ENCODE assay signal across 8 cellular contexts in genomic region chr3:69738859-69739203, GRCh38. TPM values are rescaled to one million over a fixed set of nuclear protein-coding genes. Genes with fewer than 3 reads are reported as not detected.
DNase-seq lines count a peak whose midpoint lies in the region; ATAC-seq, FAIRE-seq and TF ChIP-seq lines count a peak whose summit lies in the region.

No MANE protein-coding gene starts in this region.

- peaks cover 22 to 38% of the 10 kb centered on the region in 2 experiments; a peak in 3 of 4 replicates for H3K79me1 ChIP-seq in IMR-90 (ENCODE audit: low read depth in 1 of 2, low read length in 2 of 2)

- POLR2A ChIA-PET in A549 (lab: Yijun Ruan, JAX): interaction anchor here (0.7 to 1.0 kb wide), 3 partner anchors 11 to 46 kb away, joined by 3 read pairs; no protein-coding TSS in a partner anchor
- POLR2A ChIA-PET in IMR-90 (lab: Charles Lee; ENCODE audit: unreplicated experiment): no interaction called here

- no peak overlapping the region for H2AK5ac ChIP-seq in IMR-90 (ENCODE audit: low read depth, low read length)

- H3K27ac ChIP-seq in A549 (peak overlapping the region; percentile 59 to 69; a peak in 5 of 6 replicates), IMR-90 (ENCODE audit: insufficient read depth, low read length) (peak overlapping the region; percentile 6), coronary artery (peak overlapping the region; percentile 69 to 87)

- in situ Hi-C loops in IMR-90 (cut with MboI; ENCODE audit: low sequenced_read_pairs): no loop called here

- no peak overlapping the region for H3K4ac ChIP-seq in IMR-90 (ENCODE audit: low read depth, low read length)

- TF ChIP-seq POLR2A in A549 (IDR thresholded peaks at IDR 0.05; ENCODE audit: low read length) (no peak), IMR-90 (IDR thresholded peaks at IDR 0.05; ENCODE audit: low read depth, low read length) (no peak)

- H2AK9ac ChIP-seq in IMR-90 (replicated peaks; ENCODE audit: low read depth, low read length, poor library complexity): peak overlapping the region; percentile 30

- TF ChIP-seq CTCF in A549 (IDR thresholded peaks at IDR 0.05): no peak
- TF ChIP-seq CTCF in IMR-90 (conservative IDR thresholded peaks at IDR 0.05; ENCODE audit: low read depth, low read length): no peak
- TF ChIP-seq CTCF in coronary artery (IDR thresholded peaks at IDR 0.05): no peak

- H4K8ac ChIP-seq in IMR-90 (ENCODE audit: low read depth in 2 of 2, low read length in 2 of 2): peak overlapping the region; percentile 6 to 23; a peak in 2 of 4 replicates

- no peak overlapping the region for H4K91ac ChIP-seq in IMR-90 (ENCODE audit: insufficient read depth, low read depth, low read length)

- H3K4me1 ChIP-seq in A549 (peaks cover 6% of the 10 kb centered on the region; the same call in 2 of the 3 replicates), IMR-90 (ENCODE audit: control insufficient read depth, insufficient read depth, low read length) (peaks cover 3% of the 10 kb centered on the region; the same call in 1 of the 2 replicates)

- CTCF ChIA-PET in A549 (lab: Yijun Ruan, JAX): interaction anchor here (0.7 to 3.3 kb wide), 8 partner anchors 13 to 117 kb away, joined by 3 to 24 read pairs (median 3); no protein-coding TSS in a partner anchor
- CTCF ChIA-PET in IMR-90 (lab: Yijun Ruan, JAX): interaction anchor here (0.8 to 1.4 kb wide), 3 partner anchors 11 to 117 kb away, joined by 3 to 4 read pairs (median 4); no protein-coding TSS in a partner anchor

- no peak overlapping the region for H2BK20ac ChIP-seq in IMR-90 (ENCODE audit: low read depth, low read length)

- H3K56ac ChIP-seq in IMR-90 (ENCODE audit: extremely low read depth, insufficient read depth, low read length): peak overlapping the region; percentile 55; the same call in 1 of the 2 replicates

- H3K4me3 ChIP-seq in A549 (peak overlapping the region; percentile 85), IMR-90 (ENCODE audit: insufficient read depth, low read depth, low read length) (peak overlapping the region; percentile 55), coronary artery (peak overlapping the region; percentile 98)

- peak overlapping the region; percentile 60 for H3K9ac ChIP-seq in IMR-90 (ENCODE audit: low read depth, low read length)

- peak overlapping the region; percentile 97 for H2AFZ ChIP-seq in IMR-90 (replicated peaks; ENCODE audit: low read length, poor library complexity)

- peaks cover 5% of the 10 kb centered on the region for H3K9me1 ChIP-seq in IMR-90 (ENCODE audit: insufficient read depth, low read length)

- H3K9me3 ChIP-seq in A549 (no peaks in the 10 kb centered on the region), IMR-90 (ENCODE audit: control insufficient read depth, insufficient read depth, low read length) (no peaks in the 10 kb centered on the region)

- TF ChIP-seq EP300 in A549 (IDR thresholded peaks at IDR 0.05): no peak

- peak overlapping the region; percentile 7 for H2BK5ac ChIP-seq in IMR-90 (ENCODE audit: low read depth, low read length, poor library complexity, severe bottlenecking)

- H2BK15ac ChIP-seq in IMR-90 (ENCODE audit: low read depth, low read length): no peak overlapping the region; the same call in 2 of the 3 replicates

- no peak for DNase-seq in A549 (ENCODE audit: low read depth in 1 of 2, low spot score in 1 of 2)
- no peak for DNase-seq in IMR-90
- DNase-seq in coronary artery (ENCODE audit: low spot score): peak; percentile 74
- DNase-seq in midbrain (lab: John Stamatoyannopoulos, UW): peak; percentile 74
- no peak for DNase-seq in NCI-H226
- DNase-seq in NCI-H1092 (lab: John Stamatoyannopoulos, UW): no peak
- DNase-seq in GDM1 (lab: John Stamatoyannopoulos, UW): no peak

- intact Hi-C loops in IMR-90 (cut with micrococcal nuclease): loop anchor here (1.0 to 2.0 kb wide), 2 partner anchors 46 to 48 kb away; no protein-coding TSS in a partner anchor

- FAIRE-seq in A549 (lab: Jason Lieb, UNC): no peak

- no peak overlapping the region for H4K5ac ChIP-seq in IMR-90 (ENCODE audit: low read depth, low read length)

- dilution Hi-C loops in IMR-90 (cut with HindIII; ENCODE audit: low sequenced_read_pairs, unreplicated experiment): no loop called here

- 0 out of 2 replicates have a peak, but pooled peaks cover 4% of the 10 kb centered on the region for H4K20me1 ChIP-seq in IMR-90 (ENCODE audit: insufficient read depth, low read length)

- peak overlapping the region; percentile 91 for H3K4me2 ChIP-seq in A549
- peak overlapping the region; percentile 82 for H3K4me2 ChIP-seq in IMR-90 (ENCODE audit: low read depth, low read length)

- 0 out of 6 replicates have a peak, but pooled peaks of 1 of the 2 experiments have one; percentile 1 for ATAC-seq in A549
- peak; percentile 4 for ATAC-seq in IMR-90 (ENCODE audit: low read depth)
- ATAC-seq in HG02678 (IDR thresholded peaks at IDR 0.05; ENCODE audit: unreplicated experiment): no peak

- H3K18ac ChIP-seq in IMR-90 (ENCODE audit: low read depth, low read length): no peak overlapping the region

- H3K23ac ChIP-seq in IMR-90 (ENCODE audit: low read depth, low read length): peak overlapping the region; percentile 73

- under 1% methylated on average over 12 of the region's 12 CpGs for whole genome bisulfite sequencing in A549 (ENCODE audit: missing lambda C conversion rate)
- WGBS in IMR-90 (ENCODE audit: extremely low coverage in 2 of 2, insufficient read length in 1 of 2), 2 experiments: no CpG with 5 or more reads among the region's 12 CpGs

- H2BK120ac ChIP-seq in IMR-90 (ENCODE audit: low read depth, low read length): no peak overlapping the region

- 0 out of 2 replicates have a peak overlapping the region, but pooled peaks have one; percentile 30 for H3K14ac ChIP-seq in IMR-90 (replicated peaks; ENCODE audit: low read depth, low read length)

- peaks cover 3% of the 10 kb centered on the region; the same call in 1 of the 2 replicates for H3K27me3 ChIP-seq in IMR-90 (ENCODE audit: control insufficient read depth, insufficient read depth, low read length)

- H3K36me3 ChIP-seq in IMR-90 (ENCODE audit: control insufficient read depth, insufficient read depth, low read length): no peaks in the 10 kb centered on the region

- no peak for TF ChIP-seq RAD21 in A549 (conservative IDR thresholded peaks at IDR 0.05 in 1 of 2, IDR thresholded peaks at IDR 0.05 in 1 of 2)
- no peak for TF ChIP-seq RAD21 in IMR-90 (IDR thresholded peaks at IDR 0.05; ENCODE audit: low read length)

- BruUV-seq in IMR-90 (replicated peaks; lab: Mats Ljungman, UMichigan): no TSS peak

TF ChIP-seq in A549, 52 proteins besides CTCF, POLR2A, EP300 and RAD21 (continues in another document):
- no peak for TF ChIP-seq KDM1A (IDR thresholded peaks at IDR 0.05; ENCODE audit: low read depth)
- no peak for TF ChIP-seq CHD2 (IDR thresholded peaks at IDR 0.05; ENCODE audit: low read length, partially characterized antibody)
- TF ChIP-seq RARB (CRISPR knock-in tag; IDR thresholded peaks at IDR 0.05): no peak
- no peak for TF ChIP-seq HDAC2 (IDR thresholded peaks at IDR 0.05)
- no peak for TF ChIP-seq MAZ (IDR thresholded peaks at IDR 0.05; ENCODE audit: borderline replicate concordance, low read depth, low read length)
- no peak for TF ChIP-seq ZC3H11A (IDR thresholded peaks at IDR 0.05)
- TF ChIP-seq NR3C1 (IDR thresholded peaks at IDR 0.05): no peak
- TF ChIP-seq NFE2L2 (conservative IDR thresholded peaks at IDR 0.05; ENCODE audit: low read length): no peak
- no peak for TF ChIP-seq HES2 (IDR thresholded peaks at IDR 0.05)
- TF ChIP-seq ZFP36 (IDR thresholded peaks at IDR 0.05; ENCODE audit: borderline replicate concordance, partially characterized antibody): no peak
- no peak for TF ChIP-seq SREBF2 (IDR thresholded peaks at IDR 0.05)
- no peak for TF ChIP-seq SMC3 (IDR thresholded peaks at IDR 0.05)
- TF ChIP-seq CBX8 (IDR thresholded peaks at IDR 0.05): no peak

TF ChIP-seq in IMR-90, 13 proteins besides CTCF, POLR2A, EP300 and RAD21 (continues in another document):
- TF ChIP-seq BHLHE40 (IDR thresholded peaks at IDR 0.05; ENCODE audit: low read depth, low read length) (no peak), CEBPB (IDR thresholded peaks at IDR 0.05; ENCODE audit: low read depth, low read length) (no peak), MAFK (IDR thresholded peaks at IDR 0.05; ENCODE audit: low read depth, low read length) (no peak), SMC3 (IDR thresholded peaks at IDR 0.05; ENCODE audit: low read depth, low read length) (no peak), ELK1 (IDR thresholded peaks at IDR 0.05; ENCODE audit: borderline replicate concordance, low read depth, low read length) (no peak), CHD1 (IDR thresholded peaks at IDR 0.05; ENCODE audit: low read depth, low read length) (no peak), MAZ (IDR thresholded peaks at IDR 0.05; ENCODE audit: borderline replicate concordance, low read depth, low read length) (no peak), NFE2L2 (IDR thresholded peaks at IDR 0.05; ENCODE audit: low read depth, low read length) (no peak), MXI1 (IDR thresholded peaks at IDR 0.05; ENCODE audit: borderline replicate concordance, low read depth, low read length) (no peak), RFX5 (IDR thresholded peaks at IDR 0.05; ENCODE audit: low read depth, low read length) (no peak), RCOR1 (IDR thresholded peaks at IDR 0.05; ENCODE audit: insufficient replicate concordance, low read length) (no peak)

RNA-seq across cellular contexts. Expression of gene MITF, which starts 0.4 kb away (rescaled TPM):
- polyA plus RNA-seq in A549 (2011; rRNA removed) (15.3 and 15.9 TPM in 2 replicates), A549 (2017; fragmentation: RNase III; extraction: RNeasy Plus Mini Kit Qiagen cat#74134 plus additional on column Dnase treatment) (13.2 to 14.7 TPM (median 14.3 TPM) in 3 replicates), IMR-90 (2012; rRNA removed) (5.4 and 6.5 TPM in 2 replicates)
- 8.3 and 9.3 TPM in 2 replicates for polyA plus RNA-seq in A549 (2012; cell fraction: cytosol; rRNA removed)
- 6.0 and 8.7 TPM in 2 replicates for polyA plus RNA-seq in A549 (2012; cell fraction: nucleus; rRNA removed)
- polyA minus RNA-seq in A549 (2011; rRNA and poly(A)+ RNA removed): 45.8 and 56.1 TPM in 2 replicates
- total RNA-seq in IMR-90 (2012; rRNA removed): 13.3 and 16.7 TPM in 2 replicates
- 4.0 and 4.8 TPM in 2 replicates for polyA plus RNA-seq in IMR-90 (2012; cell fraction: cytosol; rRNA removed)
- 5.3 and 10.2 TPM in 2 replicates for polyA plus RNA-seq in IMR-90 (2012; cell fraction: nucleus; rRNA removed; ENCODE audit: low replicate concordance)

Comparison
In these comparisons a context has a peak if more than half of its experiments do, and no peak if none do; other contexts are left out.
1. DNase-seq: peak in coronary artery (single experiment) and midbrain (single experiment); none in A549 (0 of 2), IMR-90 (single experiment), NCI-H226 (single experiment), NCI-H1092 (single experiment) and GDM1 (single experiment).
2. H3K27ac ChIP-seq: peak in every context shown above with its lines; median percentile 78 in coronary artery; 64 in A549; 6 in IMR-90.
3. Peak in every context shown above with its lines, with median percentiles within 50 percentile points of each other: H3K4me3 ChIP-seq.